In the genomic region with DNA sequence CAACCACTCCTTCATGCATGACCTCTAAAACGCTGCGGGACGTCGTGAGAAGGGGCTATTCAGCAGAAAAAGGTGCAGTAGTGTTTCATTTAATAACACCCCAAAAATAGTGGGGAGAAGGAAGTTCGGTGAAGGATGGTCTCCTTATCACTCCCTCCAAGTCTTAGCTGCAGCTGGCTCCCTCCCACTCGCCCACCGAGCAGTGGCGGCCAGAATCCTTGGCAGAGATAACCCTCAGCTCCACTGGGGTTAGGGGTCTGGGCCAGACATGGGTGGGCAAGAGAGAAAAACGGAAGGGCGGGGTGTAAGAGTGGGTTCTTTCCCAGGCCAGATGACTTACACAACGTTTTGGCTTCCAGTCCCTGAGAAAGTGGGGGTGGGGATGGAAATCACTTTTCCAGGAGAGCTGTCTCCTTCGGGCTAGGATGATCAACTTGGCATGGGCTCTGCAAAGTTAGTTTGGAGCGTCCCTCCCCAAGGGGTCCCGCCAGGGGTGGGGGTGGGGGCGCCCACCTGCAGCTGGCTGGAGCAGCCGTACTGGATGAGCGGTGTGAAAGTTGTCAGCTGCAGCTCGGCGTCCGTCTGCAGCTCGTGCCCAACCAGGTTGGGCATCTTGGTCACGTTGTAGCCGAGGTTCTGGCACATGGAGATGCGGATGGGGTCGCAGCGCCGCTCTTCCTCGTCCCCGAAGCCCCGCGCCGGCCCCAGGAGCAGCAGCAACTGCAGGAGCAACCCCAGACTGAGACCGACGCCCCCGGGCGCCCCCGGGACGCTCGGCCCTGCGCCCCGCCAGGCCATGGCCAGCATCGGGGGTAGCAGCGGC, we compare ENCODE assay signal across 1 cellular context.
TF ChIP-seq lines count a peak whose summit lies in the region.

No MANE protein-coding gene starts in this region.

TF ChIP-seq in HepG2, 621 proteins besides CTCF, POLR2A, EP300 and RAD21 (continued from another document):
- TF ChIP-seq ZNF318 (CRISPR knock-in tag; IDR thresholded peaks at IDR 0.05) (no peak), KMT2B (CRISPR knock-in tag; IDR thresholded peaks at IDR 0.05) (no peak; the same call in 1 of the 2 replicates), ZNF646 (CRISPR knock-in tag; IDR thresholded peaks at IDR 0.05) (no peak), ZNF367 (CRISPR knock-in tag; IDR thresholded peaks at IDR 0.05; ENCODE audit: borderline replicate concordance) (peak; percentile 12; the same call in 1 of the 2 replicates), SNAPC4 (CRISPR knock-in tag; IDR thresholded peaks at IDR 0.05) (no peak), MTERF4 (CRISPR knock-in tag; IDR thresholded peaks at IDR 0.05) (no peak), NFE2 (CRISPR knock-in tag; IDR thresholded peaks at IDR 0.05) (no peak), HDAC2 (CRISPR knock-in tag; IDR thresholded peaks at IDR 0.05) (peak; percentile 9; the same call in 1 of the 2 replicates), HNRNPL (IDR thresholded peaks at IDR 0.05; ENCODE audit: low read depth, low read length) (no peak), HMGXB4 (CRISPR knock-in tag; IDR thresholded peaks at IDR 0.05; ENCODE audit: borderline replicate concordance in 1 of 2, low read depth in 1 of 2) (peak in 1 of 2 experiments; percentile 45; a peak in 1 of 4 replicates), ZKSCAN8 (CRISPR knock-in tag; IDR thresholded peaks at IDR 0.05; ENCODE audit: borderline replicate concordance) (no peak), RBFOX2 (IDR thresholded peaks at IDR 0.05; ENCODE audit: low read depth, low read length) (no peak), SUZ12 (IDR thresholded peaks at IDR 0.05; ENCODE audit: low read depth, low read length) (no peak), ISX (CRISPR knock-in tag; conservative IDR thresholded peaks at IDR 0.05) (no peak), ZMAT3 (CRISPR knock-in tag; conservative IDR thresholded peaks at IDR 0.05) (0 out of 2 replicates have a peak, but pooled peaks have one; percentile 35), RCOR2 (CRISPR knock-in tag; IDR thresholded peaks at IDR 0.05) (no peak), ZNF432 (CRISPR knock-in tag; IDR thresholded peaks at IDR 0.05; ENCODE audit: borderline replicate concordance) (no peak), ZNF296 (CRISPR knock-in tag; conservative IDR thresholded peaks at IDR 0.05) (no peak)
- TF ChIP-seq, protein P1, sequence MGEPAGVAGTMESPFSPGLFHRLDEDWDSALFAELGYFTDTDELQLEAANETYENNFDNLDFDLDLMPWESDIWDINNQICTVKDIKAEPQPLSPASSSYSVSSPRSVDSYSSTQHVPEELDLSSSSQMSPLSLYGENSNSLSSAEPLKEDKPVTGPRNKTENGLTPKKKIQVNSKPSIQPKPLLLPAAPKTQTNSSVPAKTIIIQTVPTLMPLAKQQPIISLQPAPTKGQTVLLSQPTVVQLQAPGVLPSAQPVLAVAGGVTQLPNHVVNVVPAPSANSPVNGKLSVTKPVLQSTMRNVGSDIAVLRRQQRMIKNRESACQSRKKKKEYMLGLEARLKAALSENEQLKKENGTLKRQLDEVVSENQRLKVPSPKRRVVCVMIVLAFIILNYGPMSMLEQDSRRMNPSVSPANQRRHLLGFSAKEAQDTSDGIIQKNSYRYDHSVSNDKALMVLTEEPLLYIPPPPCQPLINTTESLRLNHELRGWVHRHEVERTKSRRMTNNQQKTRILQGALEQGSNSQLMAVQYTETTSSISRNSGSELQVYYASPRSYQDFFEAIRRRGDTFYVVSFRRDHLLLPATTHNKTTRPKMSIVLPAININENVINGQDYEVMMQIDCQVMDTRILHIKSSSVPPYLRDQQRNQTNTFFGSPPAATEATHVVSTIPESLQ (CRISPR knock-in tag; conservative IDR thresholded peaks at IDR 0.05): no peak
